In genomic region chr14:60645191-60645590, GRCh38 we compare ENCODE assay signal across 2 cellular contexts.
TF ChIP-seq lines count a peak whose summit lies in the region.

No MANE protein-coding gene starts in this region.

TF ChIP-seq in SK-N-SH, 30 proteins besides CTCF, POLR2A, EP300 and RAD21:
- TF ChIP-seq RCOR1 (IDR thresholded peaks at IDR 0.05; ENCODE audit: low read length) (no peak), REST (IDR thresholded peaks at IDR 0.05; ENCODE audit: low read depth, low read length) (no peak), NRF1 (IDR thresholded peaks at IDR 0.05; ENCODE audit: low read depth, low read length) (no peak), SIN3A (IDR thresholded peaks at IDR 0.05; ENCODE audit: borderline replicate concordance, low read depth, low read length) (no peak), POLR2AphosphoS5 (IDR thresholded peaks at IDR 0.05; ENCODE audit: low read depth, low read length) (no peak), YY1 (IDR thresholded peaks at IDR 0.05; ENCODE audit: low read depth) (no peak), GABPA (IDR thresholded peaks at IDR 0.05; ENCODE audit: low read depth) (no peak), IRF3 (IDR thresholded peaks at IDR 0.05; ENCODE audit: low read depth, low read length) (no peak), NFIC (IDR thresholded peaks at IDR 0.05; ENCODE audit: borderline replicate concordance) (no peak), RFX5 (IDR thresholded peaks at IDR 0.05; ENCODE audit: low read length) (no peak), GATA2 (CRISPR knock-in tag; IDR thresholded peaks at IDR 0.05) (no peak), PBX3 (IDR thresholded peaks at IDR 0.05) (no peak), TCF12 (IDR thresholded peaks at IDR 0.05) (no peak), ELF1 (IDR thresholded peaks at IDR 0.05) (no peak), USF2 (IDR thresholded peaks at IDR 0.05; ENCODE audit: borderline replicate concordance, low read depth, low read length) (no peak)

TF ChIP-seq in SK-N-SH treated with all-trans-retinoic acid at 6 μM for 48 hours, 23 proteins besides CTCF, POLR2A, EP300 and RAD21:
- no peak for TF ChIP-seq ARNTL (CRISPR knock-in tag; IDR thresholded peaks at IDR 0.05; ENCODE audit: borderline replicate concordance, low read depth)
- TF ChIP-seq PPARA (CRISPR knock-in tag; IDR thresholded peaks at IDR 0.05; ENCODE audit: borderline replicate concordance): no peak
- no peak for TF ChIP-seq ZNF8 (CRISPR knock-in tag; IDR thresholded peaks at IDR 0.05)
- no peak for TF ChIP-seq ZFP30 (CRISPR knock-in tag; IDR thresholded peaks at IDR 0.05)
- TF ChIP-seq ZNF565 (CRISPR knock-in tag; conservative IDR thresholded peaks at IDR 0.05; ENCODE audit: low read depth): no peak
- no peak for TF ChIP-seq POU6F1 (CRISPR knock-in tag; IDR thresholded peaks at IDR 0.05; ENCODE audit: borderline replicate concordance, low read depth)
- TF ChIP-seq BACH2 (CRISPR knock-in tag; IDR thresholded peaks at IDR 0.05; ENCODE audit: borderline replicate concordance): no peak
- no peak for TF ChIP-seq ZC3H10 (CRISPR knock-in tag; IDR thresholded peaks at IDR 0.05)
